25 cellular contexts compared by ENCODE assay signal in genomic region chr14:69199786-69200185, GRCh38.
"Had no signal": no experiment of that assay in that cellular context is flagged by ENCODE, and none has a peak within 500 bp of the region (broad histone marks: within the 10 kb centered on the region; RNA-seq: fewer than 3 reads in every experiment).

No MANE protein-coding gene starts in this region.

- DNase-seq: natural killer cell; occipital lobe; ovary; posterior cingulate gyrus; psoas muscle; right cardiac atrium; right lobe of liver; sigmoid colon; small intestine; stimulated activated CD4-positive, alpha-beta T cell treated with anti-CD3 and anti-CD28 coated beads, Interleukin-15, amount 100 ng/mL, for 24 hours; stimulated activated CD4-positive, alpha-beta T cell treated with anti-CD3 and anti-CD28 coated beads, Interleukin-2, amount 100 ng/mL, for 24 hours; stimulated activated CD4-positive, alpha-beta T cell treated with anti-CD3 and anti-CD28 coated beads, Interleukin-2, amount 100 ng/mL, for 48 hours; stimulated activated CD4-positive, alpha-beta T cell treated with anti-CD3 and anti-CD28 coated beads, Interleukin-4, amount 100 ng/mL, for 24 hours; stimulated activated naive B cell treated with anti-CD40 and anti-IgM and Interleukin-4, amounts not matched to agents 10 μg/mL and 1 μg/mL and 100 μg/mL, for 72 hours; stimulated activated naive CD4-positive, alpha-beta T cell treated with Interleukin-2 at 50 U/mL for 16 hours; stomach; thyroid gland; trophoblast cell; upper lobe of left lung; uterus had no signal

- ATAC-seq: natural killer cell; psoas muscle; right cardiac atrium; right lobe of liver; stimulated activated effector memory CD8-positive, alpha-beta T cell treated with anti-CD3 and anti-CD28 coated beads, Interleukin-12 subunit alpha, Interleukin-12 subunit beta, amount 100 ng/mL, for 72 hours; stimulated activated naive B cell treated with anti-CD40 and anti-IgM and Interleukin-4, amounts not matched to agents 10 μg/mL and 1 μg/mL and 100 μg/mL, for 72 hours had no signal

- FAIRE-seq: small intestine had no signal

- H3K4me2 ChIP-seq: neural progenitor cell had no signal

- H2AFZ ChIP-seq: neural progenitor cell, parathyroid adenoma had no signal

- H3K9me3 ChIP-seq: ovary, psoas muscle, right lobe of liver, sigmoid colon, stomach, thoracic aorta, thyroid gland, tibial nerve, upper lobe of left lung, uterus had no signal

- H3K9ac ChIP-seq: neural progenitor cell, parathyroid adenoma had no signal

- H3K4me1 ChIP-seq: neural progenitor cell, parathyroid adenoma, psoas muscle, right lobe of liver, sigmoid colon, thyroid gland, upper lobe of left lung, uterus had no signal

- H3K27ac ChIP-seq: neural progenitor cell, ovary, parathyroid adenoma, psoas muscle, right lobe of liver, sigmoid colon, stomach, thoracic aorta, thyroid gland, tibial nerve, upper lobe of left lung, uterus had no signal

- H3K27me3 ChIP-seq: neural progenitor cell, ovary, right lobe of liver, sigmoid colon, stomach, thyroid gland, tibial nerve, upper lobe of left lung, uterus had no signal

- H3K4me3 ChIP-seq: neural progenitor cell, ovary, psoas muscle, right lobe of liver, sigmoid colon, stomach, thoracic aorta, thyroid gland, tibial nerve, upper lobe of left lung, uterus had no signal

- H3K36me3 ChIP-seq: neural progenitor cell, ovary, right lobe of liver, sigmoid colon, thoracic aorta, thyroid gland, tibial nerve, upper lobe of left lung, uterus had no signal
